ENCODE assay signal across 7 cellular contexts in genomic region chr10:35126530-35127288, GRCh38. TPM values are rescaled to one million over a fixed set of nuclear protein-coding genes. Genes with fewer than 3 reads are reported as not detected.
DNase-seq lines count a peak whose midpoint lies in the region; ATAC-seq, FAIRE-seq and TF ChIP-seq lines count a peak whose summit lies in the region.

CREM (plus strand) TSS chr10:35126846; CDS start chr10:35137836, 10,990 bp downstream.

- DNase-seq in GM18507 (ENCODE audit: extremely low spot score, insufficient read length, low read depth) (peak; percentile 87), NCI-H2029 (lab: John Stamatoyannopoulos, UW) (peak; percentile 90), T-helper 22 cell (ENCODE audit: low read depth) (peak; percentile 99), astrocyte of the cerebellum (ENCODE audit: low read depth) (peak; percentile 91), hepatocyte (ENCODE audit: low spot score) (peak; percentile 100), retina (peak; percentile 96)

- no peaks in the 10 kb centered on the region for H3K36me3 ChIP-seq in hepatocyte (replicated peaks; ENCODE audit: insufficient read depth, low read depth)

- TF ChIP-seq CTCF in astrocyte of the cerebellum (IDR thresholded peaks at IDR 0.05; ENCODE audit: low read depth, low read length, missing control alignments) (peak; percentile 70), hepatocyte (IDR thresholded peaks at IDR 0.05; ENCODE audit: poor library complexity) (peak; percentile 100)

- H4K20me1 ChIP-seq in hepatocyte (ENCODE audit: insufficient read depth, poor library complexity, severe bottlenecking) = peaks cover 3% of the 10 kb centered on the region

- no peaks in the 10 kb centered on the region for H3K9me2 ChIP-seq in hepatocyte (replicated peaks; ENCODE audit: insufficient read depth)

- no peaks in the 10 kb centered on the region for H3K27me3 ChIP-seq in hepatocyte

- H3K79me2 ChIP-seq in hepatocyte = peaks cover 30% of the 10 kb centered on the region

- peak; percentile 78 for ATAC-seq in HG02981 (IDR thresholded peaks at IDR 0.05; ENCODE audit: unreplicated experiment)

- peak within 1 kb of the TSS; percentile 92 for H2AFZ ChIP-seq in hepatocyte

- in situ Hi-C loops in astrocyte of the cerebellum (cut with HindIII; ENCODE audit: low sequenced_read_pairs) = no loop called here

- peaks cover 11% of the 10 kb centered on the region for H3K4me1 ChIP-seq in hepatocyte (ENCODE audit: insufficient read depth)

- under 1% methylated on average over 46 of the region's 80 CpGs for WGBS in hepatocyte (ENCODE audit: low lambda C conversion rate, missing lambda C conversion rate)

- peak; percentile 96 for FAIRE-seq in GM18507 (lab: Jason Lieb, UNC)

- H3K4me2 ChIP-seq in hepatocyte = peak within 1 kb of the TSS; percentile 84

- H3K27ac ChIP-seq in hepatocyte = peak within 1 kb of the TSS; percentile 100

- H3K4me3 ChIP-seq in astrocyte of the cerebellum (ENCODE audit: low read depth, low read length) = peak within 1 kb of the TSS; percentile 77
- peak within 1 kb of the TSS; percentile 90 for H3K4me3 ChIP-seq in hepatocyte

- no peaks in the 10 kb centered on the region for H3K9me3 ChIP-seq in hepatocyte (ENCODE audit: low read depth)

RNA-seq across cellular contexts. Expression of gene CREM, which starts in this region (rescaled TPM):
- 53.2 and 58.0 TPM in 2 replicates for total RNA-seq in hepatocyte
- polyA plus RNA-seq in hepatocyte = 38.3 and 41.9 TPM in 2 replicates

Comparison
In these comparisons a context has a peak if more than half of its experiments do, and no peak if none do; other contexts are left out.
1. Peak in every context shown above with its lines: DNase-seq, ATAC-seq, H3K4me3 ChIP-seq and H3K27ac ChIP-seq.